ENCODE assay signal across 35 cellular contexts in the genomic region with DNA sequence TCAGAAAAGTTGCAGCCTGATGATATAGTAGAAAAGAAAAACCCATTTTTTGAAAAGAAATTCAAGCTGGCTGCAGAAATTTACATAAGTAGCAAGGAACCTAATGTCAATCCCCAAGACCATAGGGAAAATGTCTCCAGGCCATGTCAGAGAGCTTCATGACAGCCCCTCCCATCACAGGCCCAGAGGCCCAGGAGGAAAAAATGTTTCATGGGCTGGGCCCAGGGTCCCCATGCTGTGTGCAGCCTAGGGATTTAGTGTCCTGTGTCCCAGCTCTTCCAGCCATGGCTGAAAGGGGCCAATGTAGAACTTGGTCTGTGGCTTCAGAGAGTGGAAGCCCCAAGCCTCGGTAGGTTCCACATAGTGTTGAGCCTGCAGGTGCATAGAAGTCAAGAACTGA.
"Had no signal": no experiment of that assay in that cellular context is flagged by ENCODE, and none has a peak within 500 bp of the region (broad histone marks: within the 10 kb centered on the region; RNA-seq: fewer than 3 reads in every experiment).

No MANE protein-coding gene starts in this region.

- H3K4me3 ChIP-seq: adrenal gland, ascending aorta had no signal

- DNase-seq: activated B cell treated with CpG ODN at 0.5 μM for 24 hours; activated CD4-positive, alpha-beta memory T cell treated with anti-CD3 and anti-CD28 coated beads for 36 hours; activated CD4-positive, alpha-beta T cell treated with anti-CD3 and anti-CD28 coated beads for 4 hours; activated CD4-positive, alpha-beta T cell treated with anti-CD3 and anti-CD28 coated beads, Interleukin-2, amount 10 ng/mL, durations not matched to agents 24 days and 14 days; activated CD4-positive, alpha-beta T cell treated with anti-CD3 and anti-CD28 coated beads, Interleukin-2, amount 50 U/mL, for 1 hour; activated CD4-positive, alpha-beta T cell treated with anti-CD3 and anti-CD28 coated beads, Interleukin-2, amount 50 U/mL, for 4 hours; activated CD4-positive, CD25-positive, alpha-beta regulatory T cell treated with anti-CD3 and anti-CD28 coated beads, Interleukin-2, amount 50 U/mL, for 72 hours; activated CD8-positive, alpha-beta memory T cell treated with anti-CD3 and anti-CD28 coated beads, Interleukin-2, amount 50 U/mL, for 4 hours; activated CD8-positive, alpha-beta T cell treated with anti-CD3 and anti-CD28 coated beads for 36 hours; activated effector memory CD4-positive, alpha-beta T cell treated with anti-CD3 and anti-CD28 coated beads, Interleukin-2, amount 50 U/mL, for 16 hours; activated gamma-delta T cell treated with Interleukin-2 at 50 U/mL for 16 hours; activated naive CD4-positive, alpha-beta T cell; activated naive CD4-positive, alpha-beta T cell treated with anti-CD3 and anti-CD28 coated beads for 36 hours; activated naive CD4-positive, alpha-beta T cell treated with anti-CD3 and anti-CD28 coated beads, Interleukin-2, amount 50 U/mL, for 16 hours; activated naive CD8-positive, alpha-beta T cell treated with anti-CD3 and anti-CD28 coated beads for 36 hours; activated T-cell treated with anti-CD3 and anti-CD28 coated beads for 4 hours; activated T-cell treated with anti-CD3 and anti-CD28 coated beads, Interleukin-2, amount 50 U/mL, for 1 hour; activated T-cell treated with anti-CD3 and anti-CD28 coated beads, Interleukin-2, amount 50 U/mL, for 4 hours; activated T-cell treated with anti-CD3 and anti-CD28 coated beads, Interleukin-2, amount 50 U/mL, for 72 hours; adrenal gland; amniotic stem cell; central memory CD4-positive, alpha-beta T cell; T-helper 1 cell; T-helper 2 cell; T-helper 9 cell; WERI-Rb-1 had no signal

- H3K4me1 ChIP-seq: adrenal gland, ascending aorta had no signal

- FAIRE-seq: colon, TTC549 had no signal

- H3K27me3 ChIP-seq: adrenal gland, ascending aorta had no signal

- H3K9me3 ChIP-seq: ascending aorta had no signal

- H3K27ac Mint-ChIP-seq: activated B cell treated with CpG ODN at 0.5 μM for 24 hours; activated CD4-positive, alpha-beta memory T cell treated with anti-CD3 and anti-CD28 coated beads for 36 hours; activated CD4-positive, alpha-beta T cell treated with anti-CD3 and anti-CD28 coated beads, Interleukin-2, amount 10 ng/mL, durations not matched to agents 24 days and 14 days; activated CD8-positive, alpha-beta T cell treated with anti-CD3 and anti-CD28 coated beads for 36 hours; activated naive CD4-positive, alpha-beta T cell treated with anti-CD3 and anti-CD28 coated beads for 36 hours; activated naive CD8-positive, alpha-beta T cell treated with anti-CD3 and anti-CD28 coated beads for 36 hours; activated T-cell treated with anti-CD3 and anti-CD28 coated beads, Interleukin-2, amount 50 U/mL, for 72 hours; activated T-helper 1 cell treated with anti-CD3 and anti-CD28 coated beads, Interleukin-12 subunit alpha, Interleukin-12 subunit beta, Interleukin-2, Interleukin-4 antibody, amounts not matched to agents 30 ng/mL and 10 ng/mL and 1 ng/mL, durations not matched to agents 14 hours and 24 hours and 36 hours; activated T-helper 17 cell treated with anti-CD3 and anti-CD28 coated beads, Interleukin-2, amount 50 U/mL, for 72 hours; brain; T-helper 1 cell treated with Interleukin-12 subunit alpha and Interleukin-12 subunit beta and Interleukin-4 antibody, amounts not matched to agents 30 μg/mL and 1 μg/mL, for 36 hours; T-helper 2 cell treated with Interferon-gamma antibody and Interleukin-4, amounts not matched to agents 5 μg/mL and 100 μg/mL, for 36 hours had no signal

- H3K36me3 ChIP-seq: adrenal gland, ascending aorta, WERI-Rb-1 had no signal

- ATAC-seq: activated CD8-positive, alpha-beta T cell treated with anti-CD3 and anti-CD28 coated beads for 36 hours; activated naive CD4-positive, alpha-beta T cell treated with anti-CD3 and anti-CD28 coated beads, Interleukin-2, amount 50 U/mL, for 72 hours; activated T-cell treated with anti-CD3 and anti-CD28 coated beads, Interleukin-2, amount 50 U/mL, for 4 hours; activated T-cell treated with anti-CD3 and anti-CD28 coated beads, Interleukin-2, amount 50 U/mL, for 72 hours; activated T-helper 17 cell treated with anti-CD3 and anti-CD28 coated beads, Interleukin-2, amount 50 U/mL, for 72 hours had no signal

- H3K36me3 Mint-ChIP-seq: activated CD4-positive, alpha-beta memory T cell treated with anti-CD3 and anti-CD28 coated beads for 36 hours; activated naive CD8-positive, alpha-beta T cell treated with anti-CD3 and anti-CD28 coated beads for 36 hours had no signal

- H3K27ac ChIP-seq: adrenal gland, ascending aorta, WERI-Rb-1 had no signal

- H3K4me1 Mint-ChIP-seq: activated B cell treated with CpG ODN at 0.5 μM for 24 hours; activated CD4-positive, alpha-beta T cell treated with anti-CD3 and anti-CD28 coated beads, Interleukin-2, amount 10 ng/mL, durations not matched to agents 24 days and 14 days; activated naive CD8-positive, alpha-beta T cell treated with anti-CD3 and anti-CD28 coated beads for 36 hours; activated T-helper 17 cell treated with anti-CD3 and anti-CD28 coated beads, Interleukin-2, amount 50 U/mL, for 72 hours; brain had no signal

- H3K4me3 Mint-ChIP-seq: activated B cell treated with CpG ODN at 0.5 μM for 24 hours; activated CD4-positive, alpha-beta memory T cell treated with anti-CD3 and anti-CD28 coated beads for 36 hours; activated CD4-positive, alpha-beta T cell treated with anti-CD3 and anti-CD28 coated beads, Interleukin-2, amount 10 ng/mL, durations not matched to agents 24 days and 14 days; activated CD8-positive, alpha-beta T cell treated with anti-CD3 and anti-CD28 coated beads for 36 hours; activated naive CD4-positive, alpha-beta T cell treated with anti-CD3 and anti-CD28 coated beads for 36 hours; activated naive CD8-positive, alpha-beta T cell treated with anti-CD3 and anti-CD28 coated beads for 36 hours; activated T-cell treated with anti-CD3 and anti-CD28 coated beads, Interleukin-2, amount 50 U/mL, for 4 hours; activated T-cell treated with anti-CD3 and anti-CD28 coated beads, Interleukin-2, amount 50 U/mL, for 72 hours; activated T-helper 1 cell treated with anti-CD3 and anti-CD28 coated beads, Interleukin-12 subunit alpha, Interleukin-12 subunit beta, Interleukin-2, Interleukin-4 antibody, amounts not matched to agents 30 ng/mL and 10 ng/mL and 1 ng/mL, durations not matched to agents 14 hours and 24 hours and 36 hours; activated T-helper 17 cell treated with anti-CD3 and anti-CD28 coated beads, Interleukin-2, amount 50 U/mL, for 72 hours; brain; T-helper 1 cell treated with Interleukin-12 subunit alpha and Interleukin-12 subunit beta and Interleukin-4 antibody, amounts not matched to agents 30 μg/mL and 1 μg/mL, for 36 hours; T-helper 2 cell treated with Interferon-gamma antibody and Interleukin-4, amounts not matched to agents 5 μg/mL and 100 μg/mL, for 36 hours had no signal

- H3K27me3 Mint-ChIP-seq: activated B cell treated with CpG ODN at 0.5 μM for 24 hours; activated CD4-positive, alpha-beta memory T cell treated with anti-CD3 and anti-CD28 coated beads for 36 hours; activated CD4-positive, alpha-beta T cell treated with anti-CD3 and anti-CD28 coated beads, Interleukin-2, amount 10 ng/mL, durations not matched to agents 24 days and 14 days; activated CD8-positive, alpha-beta T cell treated with anti-CD3 and anti-CD28 coated beads for 36 hours; activated naive CD8-positive, alpha-beta T cell treated with anti-CD3 and anti-CD28 coated beads for 36 hours; activated T-helper 17 cell treated with anti-CD3 and anti-CD28 coated beads, Interleukin-2, amount 50 U/mL, for 72 hours; brain had no signal
